18 cellular contexts compared by ENCODE assay signal in the genomic region with DNA sequence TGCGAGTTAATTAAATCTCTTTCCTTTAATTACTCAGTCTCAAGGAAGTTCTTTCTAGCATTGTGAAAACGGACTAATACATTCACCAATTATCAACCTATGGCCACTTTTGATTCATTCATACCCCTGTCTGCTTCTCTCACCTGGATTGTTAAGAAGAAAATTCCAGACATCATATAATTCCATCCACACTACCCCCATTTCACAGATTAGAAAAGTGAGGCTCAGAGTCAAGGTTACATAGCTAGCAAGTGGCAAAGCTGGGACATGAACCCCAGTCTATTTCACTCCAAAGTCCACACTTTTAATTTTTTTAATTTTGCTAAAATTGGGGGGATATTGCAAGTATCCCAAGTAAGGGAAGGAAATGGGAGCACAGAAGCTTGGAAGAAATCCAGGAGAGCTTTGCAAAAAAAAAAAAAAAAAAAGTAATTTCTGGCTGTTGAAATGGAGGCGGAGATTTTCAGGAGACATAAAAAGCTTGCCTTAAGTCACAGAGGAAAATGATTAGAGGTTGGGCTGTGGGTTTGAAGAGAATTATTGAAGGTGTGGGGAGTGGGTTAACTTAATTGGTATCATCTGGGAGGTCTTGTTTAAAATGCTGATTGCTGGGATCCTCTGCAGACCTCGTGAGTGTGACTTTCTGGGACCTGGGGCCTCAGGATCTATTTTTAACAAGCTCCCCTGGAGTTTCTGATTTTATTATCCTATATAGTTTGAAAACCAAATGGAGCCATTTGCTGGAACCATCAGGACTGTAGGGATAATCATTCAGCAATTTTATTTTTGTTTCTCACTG. TPM values are rescaled to one million over a fixed set of nuclear protein-coding genes. Genes with fewer than 3 reads are reported as not detected.
DNase-seq lines count a peak whose midpoint lies in the region; ATAC-seq and TF ChIP-seq lines count a peak whose summit lies in the region.
"Had no signal": no experiment of that assay in that cellular context is flagged by ENCODE, and none has a peak within 500 bp of the region (broad histone marks: within the 10 kb centered on the region; RNA-seq: fewer than 3 reads in every experiment).

No MANE protein-coding gene starts in this region.

- peak overlapping the region; percentile 35 for H3K27ac Mint-ChIP-seq in endodermal cell
- H3K27ac Mint-ChIP-seq in CD4-positive, alpha-beta memory T cell, result no peak overlapping the region
- H3K27ac Mint-ChIP-seq: B cell; CD14-positive monocyte; CD4-positive, alpha-beta T cell had no signal

- H3K27ac ChIP-seq in BLaER1 (no peak overlapping the region), endodermal cell (ENCODE audit: low read depth, low read length) (no peak overlapping the region), brain microvascular endothelial cell (no peak overlapping the region)
- H3K27ac ChIP-seq in CD4-positive, alpha-beta memory T cell (ENCODE audit: low read depth, low read length), result no peak overlapping the region
- H3K27ac ChIP-seq: GM23248 had no signal

- DNase-seq in NCI-H2227 treated with DMSO at 0.1 percent for 48 hours (lab: John Stamatoyannopoulos, UW) (peak; percentile 90), endodermal cell (no peak), brain microvascular endothelial cell (no peak)
- no peak for DNase-seq in CD4-positive, alpha-beta memory T cell
- DNase-seq: Calu3; CD4-positive, alpha-beta T cell; COR-L47; DMS53; DMS79 treated with DMSO at 0.1 percent for 48 hours; GF-D8; H7; HCEC 1CT had no signal

- H3K4me3 ChIP-seq in BLaER1, result no peak overlapping the region
- H3K4me3 ChIP-seq in endodermal cell (ENCODE audit: low read length), result no peak overlapping the region
- no peak overlapping the region for H3K4me3 ChIP-seq in CD4-positive, alpha-beta memory T cell (ENCODE audit: low read length in 2 of 2)
- H3K4me3 ChIP-seq in brain microvascular endothelial cell (ENCODE audit: low read depth, low read length), result no peak overlapping the region
- H3K4me3 ChIP-seq: BLaER1 treated with 17β-estradiol and CSF1 and Interleukin-3, amounts not matched to agents 10 nM and 100 nM; GM23248 had no signal

- no peaks in the 10 kb centered on the region for H3K36me3 ChIP-seq in BLaER1
- H3K36me3 ChIP-seq in endodermal cell (ENCODE audit: control insufficient read depth, insufficient read depth, low read length), result no peaks in the 10 kb centered on the region
- no peaks in the 10 kb centered on the region for H3K36me3 ChIP-seq in CD4-positive, alpha-beta memory T cell (ENCODE audit: insufficient read depth, low read length)
- H3K36me3 ChIP-seq in brain microvascular endothelial cell (replicated peaks), result no peaks in the 10 kb centered on the region
- H3K36me3 ChIP-seq: BLaER1 treated with 17β-estradiol and CSF1 and Interleukin-3, amounts not matched to agents 10 nM and 100 nM had no signal

- no peak overlapping the region for H3K9ac ChIP-seq in BLaER1
- no peak overlapping the region for H3K9ac ChIP-seq in endodermal cell (ENCODE audit: extremely low read depth, low read length, poor library complexity, severe bottlenecking)
- H3K9ac ChIP-seq: BLaER1 treated with 17β-estradiol and CSF1 and Interleukin-3, amounts not matched to agents 10 nM and 100 nM; GM23248 had no signal

- WGBS in endodermal cell (ENCODE audit: insufficient coverage in 1 of 2, insufficient read length in 1 of 2), 2 experiments, result 71 to 82% methylated on average over 2 to 4 of the region's 4 CpGs

- no peaks in the 10 kb centered on the region for H4K20me1 ChIP-seq in BLaER1
- H4K20me1 ChIP-seq: BLaER1 treated with 17β-estradiol and CSF1 and Interleukin-3, amounts not matched to agents 10 nM and 100 nM had no signal

- H3K4me2 ChIP-seq in BLaER1, result peak overlapping the region; percentile 20; the same call in 1 of the 2 replicates

- H3K36me3 Mint-ChIP-seq in endodermal cell (ENCODE audit: low read depth), result no peaks in the 10 kb centered on the region
- no peaks in the 10 kb centered on the region for H3K36me3 Mint-ChIP-seq in CD4-positive, alpha-beta memory T cell
- H3K36me3 Mint-ChIP-seq: CD14-positive monocyte had no signal

- H3K9me3 Mint-ChIP-seq in endodermal cell, result no peaks in the 10 kb centered on the region
- peaks cover 0 to 4% (median 0%) of the 10 kb centered on the region in 8 donors for H3K9me3 Mint-ChIP-seq in CD4-positive, alpha-beta memory T cell
- H3K9me3 Mint-ChIP-seq: CD4-positive, alpha-beta T cell had no signal

- intact Hi-C loops in CD4-positive, alpha-beta memory T cell (cut with micrococcal nuclease), result no loop called here

- H3K27me3 Mint-ChIP-seq in endodermal cell (ENCODE audit: insufficient read depth), result no peaks in the 10 kb centered on the region
- H3K27me3 Mint-ChIP-seq in CD4-positive, alpha-beta memory T cell, result peaks cover 0 to 4% of the 10 kb centered on the region in 2 donors
- H3K27me3 Mint-ChIP-seq: CD4-positive, alpha-beta T cell had no signal

- TF ChIP-seq CTCF in endodermal cell (conservative IDR thresholded peaks at IDR 0.05), result no peak
- no peak for TF ChIP-seq CTCF in brain microvascular endothelial cell (IDR thresholded peaks at IDR 0.05; ENCODE audit: low read depth, low read length, missing control alignments)

- CTCF ChIA-PET in CD4-positive, alpha-beta memory T cell (lab: Charles Lee; ENCODE audit: partially characterized antibody), result no interaction called here

- in situ Hi-C loops in brain microvascular endothelial cell (cut with HindIII; ENCODE audit: low pct_ligation_motif_present, low sequenced_read_pairs), result no loop called here

- no peak overlapping the region for H3K4me3 Mint-ChIP-seq in endodermal cell
- no peak overlapping the region for H3K4me3 Mint-ChIP-seq in CD4-positive, alpha-beta memory T cell
- H3K4me3 Mint-ChIP-seq: B cell; CD14-positive monocyte; CD4-positive, alpha-beta T cell had no signal

- no peak for ATAC-seq in HG02870 (IDR thresholded peaks at IDR 0.05; ENCODE audit: unreplicated experiment)

- H3K4me1 ChIP-seq in BLaER1 (peaks cover 48% of the 10 kb centered on the region), endodermal cell (ENCODE audit: control insufficient read depth, insufficient read depth, low read length) (no peaks in the 10 kb centered on the region)
- no peaks in the 10 kb centered on the region for H3K4me1 ChIP-seq in CD4-positive, alpha-beta memory T cell (ENCODE audit: insufficient read depth, low read length)

- POLR2A ChIA-PET in CD4-positive, alpha-beta memory T cell (lab: Charles Lee; ENCODE audit: partially characterized antibody), result no interaction called here

- H3K9me3 ChIP-seq in BLaER1 (peaks cover 11% of the 10 kb centered on the region), endodermal cell (ENCODE audit: control insufficient read depth, low read length) (peaks cover 6% of the 10 kb centered on the region)
- H3K9me3 ChIP-seq in CD4-positive, alpha-beta memory T cell (ENCODE audit: control insufficient read depth in 1 of 2, low read length in 2 of 2), result no peaks in the 10 kb centered on the region

- no peaks in the 10 kb centered on the region for H3K27me3 ChIP-seq in BLaER1
- H3K27me3 ChIP-seq in endodermal cell (ENCODE audit: control insufficient read depth, insufficient read depth, low read length, poor library complexity, severe bottlenecking), result no peaks in the 10 kb centered on the region
- H3K27me3 ChIP-seq in CD4-positive, alpha-beta memory T cell (ENCODE audit: insufficient read depth, low read length), result no peaks in the 10 kb centered on the region
- no peaks in the 10 kb centered on the region for H3K27me3 ChIP-seq in brain microvascular endothelial cell (replicated peaks)
- H3K27me3 ChIP-seq: BLaER1 treated with 17β-estradiol and CSF1 and Interleukin-3, amounts not matched to agents 10 nM and 100 nM had no signal

- peaks cover 3% of the 10 kb centered on the region for H3K4me1 Mint-ChIP-seq in endodermal cell
- H3K4me1 Mint-ChIP-seq in CD4-positive, alpha-beta memory T cell, result peaks cover 7 to 9% (median 7%) of the 10 kb centered on the region in 4 donors
- H3K4me1 Mint-ChIP-seq: B cell, CD14-positive monocyte had no signal

RNA-seq across cellular contexts. Expression of a gene that starts 42.3 kb away (rescaled TPM):
- 10 to 100 TPM; 19.2 to 19.6 TPM for total RNA-seq in endodermal cell
- 12.0 TPM for polyA plus RNA-seq in endodermal cell (2013, experiment 1 of 2)
- 11.8 TPM for polyA plus RNA-seq in endodermal cell (2013, experiment 2 of 2)
- total RNA-seq in CD4-positive, alpha-beta memory T cell, result 1 to 10 TPM; 3.6 to 4.1 TPM
- 1 to 10 TPM; 1.2 to 1.4 TPM for polyA plus RNA-seq in CD4-positive, alpha-beta memory T cell
